In genomic region chr9:137764171-137764671, GRCh38 we compare ENCODE assay signal across 18 cellular contexts.
DNase-seq lines count a peak whose midpoint lies in the region; ATAC-seq and TF ChIP-seq lines count a peak whose summit lies in the region.
"Had no signal": no experiment of that assay in that cellular context is flagged by ENCODE, and none has a peak within 500 bp of the region (broad histone marks: within the 10 kb centered on the region; RNA-seq: fewer than 3 reads in every experiment).

No MANE protein-coding gene starts in this region.

- H3K36me3 Mint-ChIP-seq in activated T-cell treated with anti-CD3 and anti-CD28 coated beads, Interleukin-2, amount 50 U/mL, for 72 hours (ENCODE audit: insufficient read depth in 2 of 2), result peaks cover 12 to 26% of the 10 kb centered on the region in 2 donors
- H3K36me3 Mint-ChIP-seq in nephron progenitor cell (ENCODE audit: low read depth), result peaks cover 85% of the 10 kb centered on the region

- no peak overlapping the region for H3K9ac ChIP-seq in GM23248
- H3K9ac ChIP-seq: KMS-11 had no signal

- H2AFZ ChIP-seq in GM23248, result no peak overlapping the region
- H2AFZ ChIP-seq: hepatocyte had no signal

- H3K9me3 ChIP-seq in ectodermal cell (ENCODE audit: control insufficient read depth, low read length), result no peaks in the 10 kb centered on the region
- no peaks in the 10 kb centered on the region for H3K9me3 ChIP-seq in thyroid gland
- no peaks in the 10 kb centered on the region for H3K9me3 ChIP-seq in GM23248 (ENCODE audit: low read depth)
- H3K9me3 ChIP-seq: esophagus squamous epithelium, mucosa of descending colon, vagina had no signal

- peaks cover 33% of the 10 kb centered on the region for H3K4me1 Mint-ChIP-seq in activated T-cell treated with anti-CD3 and anti-CD28 coated beads, Interleukin-2, amount 50 U/mL, for 72 hours (ENCODE audit: low read depth)
- peaks cover 41% of the 10 kb centered on the region for H3K4me1 Mint-ChIP-seq in nephron progenitor cell

- 94 to 95% methylated on average over 17 of the region's 17 CpGs for WGBS in ectodermal cell, 2 experiments
- WGBS in thyroid gland, 2 donors, result 95% methylated on average over 17 of the region's 17 CpGs
- WGBS in GM23248 (ENCODE audit: low coverage in 1 of 2, low lambda C conversion rate in 2 of 2, missing lambda C conversion rate in 2 of 2), 2 experiments, result 85 to 86% methylated on average over 17 of the region's 17 CpGs

- TF ChIP-seq POLR2A in thyroid gland (IDR thresholded peaks at IDR 0.05), result no peak

- H3K4me1 ChIP-seq in ectodermal cell (ENCODE audit: control insufficient read depth, insufficient read depth, low read length) (peaks cover 4% of the 10 kb centered on the region), thyroid gland (peaks cover 14 to 39% of the 10 kb centered on the region in 2 donors), GM23248 (ENCODE audit: insufficient read depth) (no peaks in the 10 kb centered on the region)
- H3K4me1 ChIP-seq: vagina had no signal

- no peak for ATAC-seq in activated T-cell treated with anti-CD3 and anti-CD28 coated beads, Interleukin-2, amount 50 U/mL, for 72 hours (replicated peaks in 1 of 2)

- peaks cover 11% of the 10 kb centered on the region; the same call in 1 of the 2 replicates for H3K79me2 ChIP-seq in GM23248 (ENCODE audit: insufficient read depth)

- H3K27ac Mint-ChIP-seq in activated T-cell treated with anti-CD3 and anti-CD28 coated beads, Interleukin-2, amount 50 U/mL, for 72 hours, result peak overlapping the region; percentile 39
- peak overlapping the region; percentile 79 for H3K27ac Mint-ChIP-seq in nephron progenitor cell
- H3K27ac Mint-ChIP-seq: stimulated activated naive CD8-positive, alpha-beta T cell treated with anti-CD3 and anti-CD28 coated beads, Interleukin-15, Interleukin-2, amounts not matched to agents 100 ng/mL and 50 ng/mL, for 24 hours had no signal

- no peaks in the 10 kb centered on the region for H3K27me3 ChIP-seq in ectodermal cell (ENCODE audit: control insufficient read depth, insufficient read depth, low read length, poor library complexity, severe bottlenecking)
- H3K27me3 ChIP-seq in thyroid gland, result no peaks in the 10 kb centered on the region
- H3K27me3 ChIP-seq in GM23248 (replicated peaks; ENCODE audit: insufficient read depth), result no peaks in the 10 kb centered on the region
- H3K27me3 ChIP-seq: brain microvascular endothelial cell, esophagus squamous epithelium, hepatocyte, vagina had no signal

- no peak overlapping the region for H3K4me2 ChIP-seq in GM23248 (ENCODE audit: unreplicated experiment)
- H3K4me2 ChIP-seq: hepatocyte, KMS-11 had no signal

- no peaks in the 10 kb centered on the region for H3K27me3 Mint-ChIP-seq in activated T-cell treated with anti-CD3 and anti-CD28 coated beads, Interleukin-2, amount 50 U/mL, for 72 hours (ENCODE audit: low read depth)
- H3K27me3 Mint-ChIP-seq in nephron progenitor cell (ENCODE audit: low read depth, poor library complexity), result no peaks in the 10 kb centered on the region
- H3K27me3 Mint-ChIP-seq: stimulated activated naive CD8-positive, alpha-beta T cell treated with anti-CD3 and anti-CD28 coated beads, Interleukin-15, Interleukin-2, amounts not matched to agents 100 ng/mL and 50 ng/mL, for 24 hours had no signal

- H3F3A ChIP-seq in GM23248 (ENCODE audit: insufficient read depth), result no peaks in the 10 kb centered on the region

- no peak overlapping the region for H3K4me3 Mint-ChIP-seq in activated T-cell treated with anti-CD3 and anti-CD28 coated beads, Interleukin-2, amount 50 U/mL, for 72 hours
- H3K4me3 Mint-ChIP-seq in nephron progenitor cell, result no peak overlapping the region
- H3K4me3 Mint-ChIP-seq: stimulated activated naive CD8-positive, alpha-beta T cell treated with anti-CD3 and anti-CD28 coated beads, Interleukin-15, Interleukin-2, amounts not matched to agents 100 ng/mL and 50 ng/mL, for 24 hours had no signal

- DNase-seq in activated T-cell treated with anti-CD3 and anti-CD28 coated beads, Interleukin-2, amount 50 U/mL, for 72 hours, result no peak
- DNase-seq in activated T-cell treated with anti-CD3 and anti-CD28 coated beads, Interleukin-2, amount 50 U/mL, for 48 hours, result no peak
- no peak for DNase-seq in nephron progenitor cell
- DNase-seq in thyroid gland, result no peak
- no peak for DNase-seq in activated CD8-positive, alpha-beta memory T cell treated with anti-CD3 and anti-CD28 coated beads for 24 hours
- DNase-seq in GM13977 (ENCODE audit: low spot score), result no peak
- DNase-seq in GM23248, result no peak
- DNase-seq: activated naive CD4-positive, alpha-beta T cell treated with anti-CD3 and anti-CD28 coated beads, Interleukin-2, amount 50 U/mL, for 16 hours; brain microvascular endothelial cell; EL; esophagus squamous epithelium; mucosa of descending colon; NCI-H82 had no signal

- H4K20me1 ChIP-seq in GM23248 (ENCODE audit: insufficient read depth), result no peaks in the 10 kb centered on the region

- peak overlapping the region; percentile 11 for H3K27ac ChIP-seq in ectodermal cell (ENCODE audit: insufficient read depth, low read depth, low read length, poor library complexity, severe bottlenecking)
- peak overlapping the region in 2 of 3 donors; percentile 34 to 59 for H3K27ac ChIP-seq in thyroid gland
- no peak overlapping the region for H3K27ac ChIP-seq in GM23248
- H3K27ac ChIP-seq: brain microvascular endothelial cell, esophagus squamous epithelium, hepatocyte, KMS-11, vagina had no signal

- no peaks in the 10 kb centered on the region for H3K9me3 Mint-ChIP-seq in activated T-cell treated with anti-CD3 and anti-CD28 coated beads, Interleukin-2, amount 50 U/mL, for 72 hours
- peaks cover 15% of the 10 kb centered on the region for H3K9me3 Mint-ChIP-seq in nephron progenitor cell
- H3K9me3 Mint-ChIP-seq: stimulated activated naive CD8-positive, alpha-beta T cell treated with anti-CD3 and anti-CD28 coated beads, Interleukin-15, Interleukin-2, amounts not matched to agents 100 ng/mL and 50 ng/mL, for 24 hours had no signal

- H3K4me3 ChIP-seq in ectodermal cell (ENCODE audit: insufficient read depth, low read depth, low read length) (no peak overlapping the region), thyroid gland (replicated peaks in 1 of 3) (no peak overlapping the region), GM23248 (no peak overlapping the region)
- H3K4me3 ChIP-seq: esophagus squamous epithelium, hepatocyte, mucosa of descending colon, vagina had no signal

- in situ Hi-C loops in GM13977 (cut with MboI; ENCODE audit: low pct_unique_long_range_greater_than_20kb, low sequenced_read_pairs, unreplicated experiment) (no loop called here), GM23248 (cut with MboI) (no loop called here)

- TF ChIP-seq CTCF in nephron progenitor cell (IDR thresholded peaks at IDR 0.05) (no peak), thyroid gland (IDR thresholded peaks at IDR 0.05) (no peak), GM13977 (IDR thresholded peaks at IDR 0.05; ENCODE audit: extremely low read depth, insufficient read depth, missing control alignments) (no peak)

- peaks cover 32% of the 10 kb centered on the region for H3K36me3 ChIP-seq in ectodermal cell (ENCODE audit: control insufficient read depth, insufficient read depth, low read length)
- H3K36me3 ChIP-seq in thyroid gland, result peaks cover 10 to 21% of the 10 kb centered on the region in 2 donors
- H3K36me3 ChIP-seq in GM23248 (ENCODE audit: low read depth), result peaks cover 22% of the 10 kb centered on the region; the same call in 1 of the 2 replicates

- no peaks in the 10 kb centered on the region for H3K9me2 ChIP-seq in GM23248 (ENCODE audit: insufficient read depth)

- intact Hi-C loops in thyroid gland (cut with DNase I), result loop anchor here (10.0 kb wide), 1 partner anchor 89 kb away; no protein-coding TSS in a partner anchor
